Comparison of ENCODE assay signal across 8 cellular contexts in genomic region chr5:82278711-82279370, GRCh38. TPM values are rescaled to one million over a fixed set of nuclear protein-coding genes. Genes with fewer than 3 reads are reported as not detected.
DNase-seq lines count a peak whose midpoint lies in the region; ATAC-seq and TF ChIP-seq lines count a peak whose summit lies in the region.

No MANE protein-coding gene starts in this region.

- H3K4me3 ChIP-seq in GM06990 (replicated peaks; ENCODE audit: low read depth, low read length) (peak overlapping the region; percentile 98), fibroblast of pulmonary artery (replicated peaks; ENCODE audit: low read depth, low read length) (peak overlapping the region; percentile 63), rectal smooth muscle tissue (ENCODE audit: low read length) (peak overlapping the region; percentile 97)

- H3K36me3 ChIP-seq in GM06990 (ENCODE audit: control insufficient read depth, insufficient read depth, low read length) (peaks cover 13% of the 10 kb centered on the region), rectal smooth muscle tissue (ENCODE audit: control insufficient read depth, insufficient read depth, low read length) (peaks cover 16% of the 10 kb centered on the region)

- peak overlapping the region; percentile 59 for H3K9ac ChIP-seq in rectal smooth muscle tissue (ENCODE audit: low read length)

- H3K27ac ChIP-seq in rectal smooth muscle tissue (ENCODE audit: low read depth, low read length) = peak overlapping the region; percentile 77

- CTCF ChIA-PET in T-cell (lab: Charles Lee) = interaction anchor here in 1 of 2 donors (0.6 to 0.9 kb wide), 2 partner anchors 427 to 1083 kb away, joined by 3 read pairs; no protein-coding TSS in a partner anchor

- DNase-seq in GM06990 (ENCODE audit: extremely low read depth, insufficient read length) (no peak), T-cell (no peak), fibroblast of pulmonary artery (ENCODE audit: low read depth) (no peak), amygdala (lab: John Stamatoyannopoulos, UW) (no peak), cerebellum (ENCODE audit: low spot score) (no peak), midbrain (lab: John Stamatoyannopoulos, UW) (no peak), HT-29 (ENCODE audit: low spot score) (no peak)

- TF ChIP-seq CTCF in GM06990 (IDR thresholded peaks at IDR 0.05; ENCODE audit: insufficient read depth, low read length, poor library complexity, severe bottlenecking) = no peak
- TF ChIP-seq CTCF in fibroblast of pulmonary artery (IDR thresholded peaks at IDR 0.05; ENCODE audit: low read length, missing control alignments) = no peak

- peak overlapping the region; percentile 91 to 97 (median 94) for H3K4me3 Mint-ChIP-seq in T-cell

- peaks cover 5% of the 10 kb centered on the region for H3K4me1 ChIP-seq in rectal smooth muscle tissue (ENCODE audit: control insufficient read depth, insufficient read depth, low read length)

- no peak for ATAC-seq in T-cell (replicated peaks in 1 of 4)

- H3K36me3 Mint-ChIP-seq in T-cell = peaks cover 30% of the 10 kb centered on the region

- POLR2A ChIA-PET in T-cell (lab: Charles Lee) = interaction anchor here (0.6 kb wide), 4 partner anchors 18 to 977 kb away, joined by 3 to 9 read pairs (median 5); partner anchors contain the start of gene ZCCHC9 (in 1 of the 2)

- no peaks in the 10 kb centered on the region for H3K27me3 Mint-ChIP-seq in T-cell

- H3K27me3 ChIP-seq in GM06990 (replicated peaks; ENCODE audit: control insufficient read depth, insufficient read depth, low read length) (no peaks in the 10 kb centered on the region), rectal smooth muscle tissue (ENCODE audit: control insufficient read depth, insufficient read depth, low read length) (no peaks in the 10 kb centered on the region)

- H3K4me1 Mint-ChIP-seq in T-cell = peaks cover 32 to 48% (median 40%) of the 10 kb centered on the region in 3 donors

- H3K9me3 Mint-ChIP-seq in T-cell = no peaks in the 10 kb centered on the region

- H3K27ac Mint-ChIP-seq in T-cell = peak overlapping the region; percentile 100

RNA-seq across cellular contexts. Expression of gene RPS23, which starts 0.7 kb away (rescaled TPM):
- 1,000 to 10,000 TPM; 2,916 to 3,772 (median 3,224) TPM for total RNA-seq in T-cell
- total RNA-seq in cerebellum = 2,161 TPM
- 1,675 and 2,287 TPM in 2 replicates for total RNA-seq in HT-29 (2014; rRNA removed; shearing (Covaris generic))
